In genomic region chr1:157925419-157926166, GRCh38 we compare ENCODE assay signal across 27 cellular contexts.
"Had no signal": no experiment of that assay in that cellular context is flagged by ENCODE, and none has a peak within 500 bp of the region (broad histone marks: within the 10 kb centered on the region; RNA-seq: fewer than 3 reads in every experiment).

No MANE protein-coding gene starts in this region.

- H3K27me3 Mint-ChIP-seq: activated B cell treated with CpG ODN at 0.5 μM for 24 hours had no signal

- H3K4me3 Mint-ChIP-seq: activated B cell treated with CpG ODN at 0.5 μM for 24 hours; activated CD4-positive, alpha-beta T cell treated with anti-CD3 and anti-CD28 coated beads for 36 hours; activated T-cell treated with anti-CD3 and anti-CD28 coated beads, Interleukin-2, amount 50 U/mL, for 24 hours; activated T-helper 17 cell treated with anti-CD3 and anti-CD28 coated beads, Interleukin-2, amount 50 U/mL, for 72 hours; mesothelial cell of epicardium; natural killer cell; stimulated activated naive B cell treated with anti-CD40 and anti-IgM and Interleukin-4, amounts not matched to agents 10 μg/mL and 1 μg/mL and 100 μg/mL, for 72 hours had no signal

- H3K27me3 ChIP-seq: ascending aorta, brain microvascular endothelial cell, hepatocyte, ovary, vagina had no signal

- H2AFZ ChIP-seq: hepatocyte had no signal

- H3K9me3 Mint-ChIP-seq: activated B cell treated with CpG ODN at 0.5 μM for 24 hours; activated naive CD4-positive, alpha-beta T cell treated with anti-CD3 and anti-CD28 coated beads, Interleukin-2, amount 50 U/mL, for 72 hours; activated T-cell treated with anti-CD3 and anti-CD28 coated beads, Interleukin-2, amount 50 U/mL, for 24 hours; activated T-helper 17 cell treated with anti-CD3 and anti-CD28 coated beads, Interleukin-2, amount 50 U/mL, for 72 hours; mesothelial cell of epicardium; natural killer cell; stimulated activated naive B cell treated with anti-CD40 and anti-IgM and Interleukin-4, amounts not matched to agents 10 μg/mL and 1 μg/mL and 100 μg/mL, for 72 hours had no signal

- H3K9me3 ChIP-seq: ascending aorta, left lung, ovary, prostate gland, vagina had no signal

- H3K4me3 ChIP-seq: ascending aorta, hepatocyte, left lung, ovary, prostate gland, vagina had no signal

- H3K4me1 Mint-ChIP-seq: activated CD4-positive, alpha-beta T cell treated with anti-CD3 and anti-CD28 coated beads for 36 hours; activated T-helper 17 cell treated with anti-CD3 and anti-CD28 coated beads, Interleukin-2, amount 50 U/mL, for 72 hours; mesothelial cell of epicardium; natural killer cell had no signal

- H3K27ac ChIP-seq: ascending aorta, brain microvascular endothelial cell, hepatocyte, left lung, ovary, prostate gland, vagina had no signal

- H3K27ac Mint-ChIP-seq: activated CD4-positive, alpha-beta T cell treated with anti-CD3 and anti-CD28 coated beads for 36 hours; activated naive CD4-positive, alpha-beta T cell treated with anti-CD3 and anti-CD28 coated beads, Interleukin-2, amount 50 U/mL, for 72 hours; activated T-cell treated with anti-CD3 and anti-CD28 coated beads, Interleukin-2, amount 50 U/mL, for 24 hours; activated T-helper 17 cell treated with anti-CD3 and anti-CD28 coated beads, Interleukin-2, amount 50 U/mL, for 72 hours; mesothelial cell of epicardium; natural killer cell; stimulated activated naive B cell treated with anti-CD40 and anti-IgM and Interleukin-4, amounts not matched to agents 10 μg/mL and 1 μg/mL and 100 μg/mL, for 72 hours had no signal

- H3K36me3 Mint-ChIP-seq: activated naive CD4-positive, alpha-beta T cell treated with anti-CD3 and anti-CD28 coated beads, Interleukin-2, amount 50 U/mL, for 72 hours; mesothelial cell of epicardium; natural killer cell; stimulated activated naive B cell treated with anti-CD40 and anti-IgM and Interleukin-4, amounts not matched to agents 10 μg/mL and 1 μg/mL and 100 μg/mL, for 72 hours had no signal

- ATAC-seq: activated CD4-positive, alpha-beta T cell treated with anti-CD3 and anti-CD28 coated beads for 36 hours; activated naive CD4-positive, alpha-beta T cell treated with anti-CD3 and anti-CD28 coated beads, Interleukin-2, amount 50 U/mL, for 72 hours; activated T-helper 17 cell treated with anti-CD3 and anti-CD28 coated beads, Interleukin-2, amount 50 U/mL, for 72 hours; left lung; natural killer cell; stimulated activated naive B cell treated with anti-CD40 and anti-IgM and Interleukin-4, amounts not matched to agents 10 μg/mL and 1 μg/mL and 100 μg/mL, for 72 hours had no signal

- H3K4me1 ChIP-seq: ascending aorta, left lung, prostate gland, vagina had no signal

- H3K4me2 ChIP-seq: hepatocyte had no signal

- DNase-seq: activated B cell treated with CpG ODN at 0.5 μM for 24 hours; activated CD4-positive, alpha-beta T cell treated with anti-CD3 and anti-CD28 coated beads for 36 hours; activated CD4-positive, alpha-beta T cell treated with anti-CD3 and anti-CD28 coated beads, Interleukin-2, amount 50 U/mL, for 4 hours; activated CD8-positive, alpha-beta memory T cell treated with anti-CD3 and anti-CD28 coated beads for 24 hours; activated CD8-positive, alpha-beta memory T cell treated with anti-CD3 and anti-CD28 coated beads, Interleukin-2, amount 50 U/mL, for 4 hours; activated T-cell treated with anti-CD3 and anti-CD28 coated beads, Interleukin-2, amount 50 U/mL, for 24 hours; brain microvascular endothelial cell; caudate nucleus; dermis blood vessel endothelial cell; effector CD8-positive, alpha-beta T cell; erythroblast; foreskin melanocyte; kidney glomerular epithelial cell; natural killer cell; stimulated activated CD4-positive, alpha-beta T cell treated with anti-CD3 and anti-CD28 coated beads, Interleukin-2, amount 100 ng/mL, for 48 hours; stimulated activated CD8-positive, alpha-beta memory T cell treated with anti-CD3 and anti-CD28 coated beads, Interleukin-4, amount 100 ng/mL, for 48 hours; stimulated activated naive B cell treated with anti-CD40 and anti-IgM and Interleukin-4, amounts not matched to agents 10 μg/mL and 1 μg/mL and 100 μg/mL, for 72 hours; trophoblast cell had no signal

- H3K79me2 ChIP-seq: hepatocyte had no signal

- H3K36me3 ChIP-seq: ascending aorta, brain microvascular endothelial cell, left lung, ovary, prostate gland, vagina had no signal
